28 cellular contexts compared by ENCODE assay signal in genomic region chr7:124780608-124781007, GRCh38. TPM values are rescaled to one million over a fixed set of nuclear protein-coding genes. Genes with fewer than 3 reads are reported as not detected.
DNase-seq lines count a peak whose midpoint lies in the region; ATAC-seq, FAIRE-seq and TF ChIP-seq lines count a peak whose summit lies in the region.
"Had no signal": no experiment of that assay in that cellular context is flagged by ENCODE, and none has a peak within 500 bp of the region (broad histone marks: within the 10 kb centered on the region; RNA-seq: fewer than 3 reads in every experiment).

No MANE protein-coding gene starts in this region.

- H3K4me1 ChIP-seq in foreskin keratinocyte = no peaks in the 10 kb centered on the region
- H3K4me1 ChIP-seq: BLaER1 had no signal

- DNase-seq in DMS53 (lab: John Stamatoyannopoulos, UW) (peak; percentile 64), DMS53 treated with DMSO at 0.1 percent for 48 hours (lab: John Stamatoyannopoulos, UW; ENCODE audit: unreplicated experiment) (peak; percentile 55), bronchial epithelial cell (ENCODE audit: low read depth) (peak; percentile 64), foreskin keratinocyte (no peak), MV-4-11 (lab: John Stamatoyannopoulos, UW) (no peak)
- DNase-seq in activated CD4-positive, alpha-beta memory T cell treated with anti-CD3 and anti-CD28 coated beads for 36 hours = no peak
- DNase-seq: 8988T; ACHN; BE2C; C1 segment of cervical spinal cord; CD4-positive, alpha-beta memory T cell; CD4-positive, CD25-positive, alpha-beta regulatory T cell; CD8-positive, alpha-beta memory T cell; COR-L47; DMS 273 treated with DMSO at 0.1 percent for 48 hours; DMS153; DMS79; DND-41; EL; GDM1 had no signal

- H3K36me3 ChIP-seq in bronchial epithelial cell (ENCODE audit: control insufficient read depth, insufficient read depth, low read length) = no peaks in the 10 kb centered on the region
- H3K36me3 ChIP-seq: BE2C, BLaER1 had no signal

- intact Hi-C loops in activated CD4-positive, alpha-beta memory T cell treated with anti-CD3 and anti-CD28 coated beads for 36 hours (cut with micrococcal nuclease) = no loop called here

- H3K4me1 Mint-ChIP-seq in activated CD4-positive, alpha-beta memory T cell treated with anti-CD3 and anti-CD28 coated beads for 36 hours (ENCODE audit: low read depth) = no peaks in the 10 kb centered on the region
- H3K4me1 Mint-ChIP-seq: CD14-positive monocyte; CD4-positive, alpha-beta memory T cell; CD4-positive, CD25-positive, alpha-beta regulatory T cell; CD8-positive, alpha-beta memory T cell had no signal

- H3K27me3 ChIP-seq in bronchial epithelial cell (ENCODE audit: control insufficient read depth, insufficient read depth, low read length) (no peaks in the 10 kb centered on the region), foreskin keratinocyte (no peaks in the 10 kb centered on the region)
- H3K27me3 ChIP-seq: BE2C, BLaER1 had no signal

- H3K36me3 Mint-ChIP-seq in activated CD4-positive, alpha-beta memory T cell treated with anti-CD3 and anti-CD28 coated beads for 36 hours = no peaks in the 10 kb centered on the region
- H3K36me3 Mint-ChIP-seq: CD14-positive monocyte; CD4-positive, alpha-beta memory T cell; CD4-positive, CD25-positive, alpha-beta regulatory T cell; CD8-positive, alpha-beta memory T cell had no signal

- H3K27ac ChIP-seq in foreskin keratinocyte = no peak overlapping the region
- H3K27ac ChIP-seq: BLaER1 had no signal

- H3K9me3 Mint-ChIP-seq in activated CD4-positive, alpha-beta memory T cell treated with anti-CD3 and anti-CD28 coated beads for 36 hours = no peaks in the 10 kb centered on the region
- H3K9me3 Mint-ChIP-seq: CD14-positive monocyte; CD8-positive, alpha-beta memory T cell had no signal

- no peak for TF ChIP-seq CTCF in bronchial epithelial cell (IDR thresholded peaks at IDR 0.05; ENCODE audit: insufficient read depth, low read length, severe bottlenecking)
- TF ChIP-seq CTCF in foreskin keratinocyte (conservative IDR thresholded peaks at IDR 0.05) = no peak

- H3K4me3 ChIP-seq in bronchial epithelial cell (ENCODE audit: low read depth, low read length) = no peak overlapping the region
- H3K4me3 ChIP-seq: BLaER1, GM12878 had no signal

- H3K27ac Mint-ChIP-seq in activated CD4-positive, alpha-beta memory T cell treated with anti-CD3 and anti-CD28 coated beads for 36 hours = no peak overlapping the region
- H3K27ac Mint-ChIP-seq: CD4-positive, alpha-beta memory T cell; CD4-positive, CD25-positive, alpha-beta regulatory T cell; CD8-positive, alpha-beta memory T cell had no signal

- ATAC-seq in foreskin keratinocyte (peak; percentile 42), GM21717 (IDR thresholded peaks at IDR 0.05; ENCODE audit: unreplicated experiment) (no peak)
- ATAC-seq: GM12878 had no signal

- CTCF ChIA-PET in activated CD4-positive, alpha-beta memory T cell treated with anti-CD3 and anti-CD28 coated beads for 36 hours (lab: Charles Lee) = no interaction called here

- no peak overlapping the region for H3K4me3 Mint-ChIP-seq in activated CD4-positive, alpha-beta memory T cell treated with anti-CD3 and anti-CD28 coated beads for 36 hours
- H3K4me3 Mint-ChIP-seq: CD14-positive monocyte; CD4-positive, alpha-beta memory T cell; CD4-positive, CD25-positive, alpha-beta regulatory T cell; CD8-positive, alpha-beta memory T cell had no signal

- FAIRE-seq in bronchial epithelial cell (lab: Jason Lieb, UNC) = no peak
- FAIRE-seq: A204.1, GM12878, GM12892, GM18507 had no signal

- POLR2A ChIA-PET in activated CD4-positive, alpha-beta memory T cell treated with anti-CD3 and anti-CD28 coated beads for 36 hours (lab: Charles Lee) = no interaction called here

- H3K27me3 Mint-ChIP-seq in activated CD4-positive, alpha-beta memory T cell treated with anti-CD3 and anti-CD28 coated beads for 36 hours = no peaks in the 10 kb centered on the region

RNA-seq across cellular contexts. Expression of gene GPR37, which starts 15.0 kb away (rescaled TPM):
- 1.6 and 3.7 TPM in 2 replicates for total RNA-seq in bronchial epithelial cell
- 1.4 and 1.6 TPM in 2 replicates for total RNA-seq in foreskin keratinocyte
- 0.38 and 0.74 TPM in 2 replicates for polyA plus RNA-seq in foreskin keratinocyte
- under 1 TPM in 1 of 2 experiments, not detected in 1; 0.07 TPM for total RNA-seq in activated CD4-positive, alpha-beta memory T cell treated with anti-CD3 and anti-CD28 coated beads for 36 hours
- total RNA-seq: CD4-positive, alpha-beta memory T cell; CD4-positive, CD25-positive, alpha-beta regulatory T cell; CD8-positive, alpha-beta memory T cell; G401; GM12878 had no signal
- polyA plus RNA-seq: CD14-positive monocyte; CD4-positive, alpha-beta memory T cell; CD4-positive, CD25-positive, alpha-beta regulatory T cell; CD8-positive, alpha-beta memory T cell had no signal

Comparison
In these comparisons a context has a peak if more than half of its experiments do, and no peak if none do; other contexts are left out.
1. DNase-seq: peak in DMS53 (single experiment), DMS53 treated with DMSO at 0.1 percent for 48 hours (single experiment) and bronchial epithelial cell (single experiment); none in foreskin keratinocyte (0 of 2), MV-4-11 (single experiment) and activated CD4-positive, alpha-beta memory T cell treated with anti-CD3 and anti-CD28 coated beads for 36 hours (single experiment).